In the genomic region with DNA sequence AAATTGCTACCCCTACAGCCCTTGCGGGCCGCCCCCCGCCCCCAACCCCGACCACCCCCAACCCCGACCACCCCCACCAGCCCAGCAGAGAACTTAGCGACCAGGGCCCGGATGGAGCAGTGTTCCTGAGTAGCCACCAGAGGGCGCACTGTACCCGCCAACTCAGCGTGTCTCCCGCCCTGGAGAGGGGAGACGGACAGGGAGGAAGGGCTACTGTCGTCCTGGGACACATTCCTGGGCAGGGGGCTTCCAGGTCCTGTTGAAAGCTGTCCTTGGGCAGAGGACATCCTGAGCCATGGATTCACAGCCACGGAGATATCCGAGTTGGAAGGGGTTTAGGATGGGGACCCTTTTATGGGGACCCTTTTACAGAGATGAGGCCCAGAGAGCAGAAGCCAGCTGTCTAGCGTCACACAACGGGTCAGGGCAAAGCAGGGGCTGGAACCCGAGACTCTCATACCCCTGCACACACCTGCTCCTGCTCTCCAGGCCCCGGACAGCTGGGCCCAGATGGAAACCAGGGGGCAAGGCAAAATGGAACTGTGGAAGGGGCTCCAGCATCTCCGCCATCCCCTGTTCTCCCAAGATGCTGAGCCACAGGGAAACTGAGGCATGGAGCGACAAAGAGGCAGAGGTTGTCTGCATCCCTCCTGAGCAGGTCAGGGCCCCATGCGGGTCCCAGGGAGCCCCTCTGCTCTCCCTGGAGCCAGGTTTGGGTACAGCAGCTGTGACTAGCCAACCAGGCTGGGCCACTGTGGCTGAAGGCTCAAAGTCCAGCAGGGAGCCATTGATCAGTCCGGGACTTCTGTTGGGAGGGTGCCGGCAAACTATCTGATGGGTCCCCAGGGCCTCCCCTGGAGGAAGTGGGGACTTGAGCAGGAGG, we compare ENCODE assay signal across 8 cellular contexts. TPM values are rescaled to one million over a fixed set of nuclear protein-coding genes. Genes with fewer than 3 reads are reported as not detected.
DNase-seq lines count a peak whose midpoint lies in the region; ATAC-seq lines count a peak whose summit lies in the region.

No MANE protein-coding gene starts in this region.

- no peaks in the 10 kb centered on the region for H3K36me3 ChIP-seq in effector memory CD4-positive, alpha-beta T cell (ENCODE audit: control insufficient read depth, insufficient read depth, low read length)
- H3K36me3 ChIP-seq in mesendoderm (ENCODE audit: control insufficient read depth, insufficient read depth, low read length): no peaks in the 10 kb centered on the region

- H3K4me1 ChIP-seq in effector memory CD4-positive, alpha-beta T cell (ENCODE audit: control insufficient read depth, insufficient read depth, low read length, poor library complexity, severe bottlenecking): peaks cover 9% of the 10 kb centered on the region
- peaks cover 2% of the 10 kb centered on the region for H3K4me1 ChIP-seq in mesendoderm (ENCODE audit: control insufficient read depth, low read depth, low read length)

- H3K9me3 Mint-ChIP-seq in activated CD8-positive, alpha-beta T cell treated with anti-CD3 and anti-CD28 coated beads, Interleukin-2, amount 10 ng/mL, durations not matched to agents 7 days and 5 days (ENCODE audit: insufficient read depth): no peaks in the 10 kb centered on the region

- H3K36me3 Mint-ChIP-seq in activated CD8-positive, alpha-beta T cell treated with anti-CD3 and anti-CD28 coated beads, Interleukin-2, amount 10 ng/mL, durations not matched to agents 7 days and 5 days (ENCODE audit: low read depth): no peaks in the 10 kb centered on the region

- H2BK120ac ChIP-seq in mesendoderm (ENCODE audit: low read depth, low read length): no peak overlapping the region

- no peak overlapping the region for H3K4ac ChIP-seq in mesendoderm (ENCODE audit: low read depth, low read length)

- no peaks in the 10 kb centered on the region for H3K79me2 ChIP-seq in mesendoderm (ENCODE audit: control insufficient read depth, insufficient read depth, low read length)

- CTCF ChIA-PET in activated CD8-positive, alpha-beta T cell treated with anti-CD3 and anti-CD28 coated beads, Interleukin-2, amount 10 ng/mL, durations not matched to agents 7 days and 5 days (lab: Charles Lee): interaction anchor here (0.6 to 13.5 kb wide), 20 partner anchors 10 to 156 kb away, joined by 3 to 532 read pairs (median 4); a partner anchor contains a TSS

- H3K27me3 ChIP-seq in effector memory CD4-positive, alpha-beta T cell (replicated peaks; ENCODE audit: control insufficient read depth, insufficient read depth, low read length, poor library complexity, severe bottlenecking): no peaks in the 10 kb centered on the region
- no peaks in the 10 kb centered on the region for H3K27me3 ChIP-seq in mesendoderm (ENCODE audit: insufficient read depth, low read length, poor library complexity)

- ATAC-seq in HG02981 (IDR thresholded peaks at IDR 0.05; ENCODE audit: unreplicated experiment): peak; percentile 40
- ATAC-seq in activated CD8-positive, alpha-beta T cell treated with anti-CD3 and anti-CD28 coated beads, Interleukin-2, amount 10 ng/mL, durations not matched to agents 7 days and 5 days: peak; percentile 69

- H3K4me2 ChIP-seq in mesendoderm (ENCODE audit: low read length): peak overlapping the region; percentile 14

- no peak overlapping the region for H3K27ac ChIP-seq in effector memory CD4-positive, alpha-beta T cell (ENCODE audit: insufficient read depth, low read length, poor library complexity, severe bottlenecking)
- H3K27ac ChIP-seq in mesendoderm (ENCODE audit: low read depth, low read length): no peak overlapping the region

- no CpG with 5 or more reads among the region's 24 CpGs for WGBS in mesendoderm (ENCODE audit: extremely low coverage, insufficient coverage, low lambda C conversion rate)

- H3K23ac ChIP-seq in mesendoderm (ENCODE audit: low read length): no peak overlapping the region

- H3K4me1 Mint-ChIP-seq in activated CD8-positive, alpha-beta T cell treated with anti-CD3 and anti-CD28 coated beads, Interleukin-2, amount 10 ng/mL, durations not matched to agents 7 days and 5 days (ENCODE audit: low read depth): peaks cover 18% of the 10 kb centered on the region

- POLR2A ChIA-PET in activated CD8-positive, alpha-beta T cell treated with anti-CD3 and anti-CD28 coated beads, Interleukin-2, amount 10 ng/mL, durations not matched to agents 7 days and 5 days (lab: Charles Lee): interaction anchor here (0.6 to 1.6 kb wide), 4 partner anchors 52 to 64 kb away, joined by 3 to 8 read pairs (median 3); no protein-coding TSS in a partner anchor

- no peaks in the 10 kb centered on the region for H3K27me3 Mint-ChIP-seq in activated CD8-positive, alpha-beta T cell treated with anti-CD3 and anti-CD28 coated beads, Interleukin-2, amount 10 ng/mL, durations not matched to agents 7 days and 5 days (ENCODE audit: low read depth)

- no peaks in the 10 kb centered on the region for H3K9me3 ChIP-seq in effector memory CD4-positive, alpha-beta T cell (ENCODE audit: control insufficient read depth, low read length)

- H3K27ac Mint-ChIP-seq in activated CD8-positive, alpha-beta T cell treated with anti-CD3 and anti-CD28 coated beads, Interleukin-2, amount 10 ng/mL, durations not matched to agents 7 days and 5 days: no peak overlapping the region

- no peak overlapping the region for H3K18ac ChIP-seq in mesendoderm (ENCODE audit: low read length)

- no peak overlapping the region for H4K8ac ChIP-seq in mesendoderm (ENCODE audit: low read depth, low read length)

- H3K4me3 Mint-ChIP-seq in activated CD8-positive, alpha-beta T cell treated with anti-CD3 and anti-CD28 coated beads, Interleukin-2, amount 10 ng/mL, durations not matched to agents 7 days and 5 days: no peak overlapping the region

- no peak overlapping the region for H4K5ac ChIP-seq in mesendoderm (ENCODE audit: low read length)

- H3K4me3 ChIP-seq in effector memory CD4-positive, alpha-beta T cell (ENCODE audit: insufficient read depth, low read depth, low read length, poor library complexity, severe bottlenecking): peak overlapping the region; percentile 11
- no peak overlapping the region for H3K4me3 ChIP-seq in mesendoderm (ENCODE audit: low read length)

- H3K79me1 ChIP-seq in mesendoderm (ENCODE audit: low read length): no peaks in the 10 kb centered on the region

- no peak overlapping the region for H2AK5ac ChIP-seq in mesendoderm (ENCODE audit: low read length)

- H3K56ac ChIP-seq in mesendoderm (ENCODE audit: low read length): peak overlapping the region; percentile 72

- H2BK5ac ChIP-seq in mesendoderm (ENCODE audit: low read length): no peak overlapping the region

- no peak overlapping the region for H2BK15ac ChIP-seq in mesendoderm (replicated peaks; ENCODE audit: low read depth)

- peak overlapping the region; percentile 46 for H3K9ac ChIP-seq in mesendoderm (ENCODE audit: low read length)

- DNase-seq in DMS79 (lab: John Stamatoyannopoulos, UW): peak; percentile 28
- DNase-seq in NCI-H748 (lab: John Stamatoyannopoulos, UW; ENCODE audit: unreplicated experiment): peak; percentile 49
- peak; percentile 80 for DNase-seq in activated CD8-positive, alpha-beta T cell treated with anti-CD3 and anti-CD28 coated beads, Interleukin-2, amount 10 ng/mL, durations not matched to agents 7 days and 5 days
- peak; percentile 55 to 65 (median 58) for DNase-seq in effector memory CD4-positive, alpha-beta T cell
- peak; percentile 82 for DNase-seq in mesendoderm
- peak; percentile 68 for DNase-seq in stimulated activated CD8-positive, alpha-beta memory T cell treated with anti-CD3 and anti-CD28 coated beads, Interleukin-4, amount 100 ng/mL, for 24 hours (ENCODE audit: low read depth)
- DNase-seq in NCI-H1048 (lab: John Stamatoyannopoulos, UW): no peak

RNA-seq across cellular contexts. Expression of a gene that starts 25.0 kb away (rescaled TPM):
- 100 to 1,000 TPM; 407 to 413 TPM for total RNA-seq in activated CD8-positive, alpha-beta T cell treated with anti-CD3 and anti-CD28 coated beads, Interleukin-2, amount 10 ng/mL, durations not matched to agents 7 days and 5 days
- polyA plus RNA-seq in mesendoderm (2013, experiment 1 of 2): 0.70 TPM
- 0.64 TPM for polyA plus RNA-seq in mesendoderm (2013, experiment 2 of 2)

RNA-seq across cellular contexts. Expression of a gene that starts 59.2 kb away (rescaled TPM):
- total RNA-seq in activated CD8-positive, alpha-beta T cell treated with anti-CD3 and anti-CD28 coated beads, Interleukin-2, amount 10 ng/mL, durations not matched to agents 7 days and 5 days: not detected
- polyA plus RNA-seq in mesendoderm (2013, experiment 1 of 2): 0.07 TPM
- polyA plus RNA-seq in mesendoderm (2013, experiment 2 of 2): 0.08 TPM
